24 cellular contexts compared by ENCODE assay signal in genomic region chr2:231118122-231118942, GRCh38. TPM values are rescaled to one million over a fixed set of nuclear protein-coding genes. Genes with fewer than 3 reads are reported as not detected.
A peak's percentile ranks its signal among the peaks of the same experiment; 100 is the strongest.
DNase-seq lines count a peak whose midpoint lies in the region; ATAC-seq and TF ChIP-seq lines count a peak whose summit lies in the region.
"Had no signal": no experiment of that assay in that cellular context is flagged by ENCODE, and none has a peak within 500 bp of the region (broad histone marks: within the 10 kb centered on the region; RNA-seq: fewer than 3 reads in every experiment).

No MANE protein-coding gene starts in this region.

- peaks cover 27% of the 10 kb centered on the region for H3K4me1 Mint-ChIP-seq in WTC11
- H3K4me1 Mint-ChIP-seq in activated naive CD4-positive, alpha-beta T cell treated with anti-CD3 and anti-CD28 coated beads for 36 hours (ENCODE audit: low read depth): peaks cover 6% of the 10 kb centered on the region
- H3K4me1 Mint-ChIP-seq: CD14-positive monocyte; stimulated activated effector memory CD8-positive, alpha-beta T cell treated with anti-CD3 and anti-CD28 coated beads, Interleukin-12 subunit alpha, Interleukin-12 subunit beta, amount 100 ng/mL, for 72 hours had no signal

- H3K27me3 ChIP-seq in transverse colon: no peaks in the 10 kb centered on the region
- H3K27me3 ChIP-seq: body of pancreas, Peyer's patch had no signal

- ATAC-seq in WTC11: no peak
- ATAC-seq in HG02973 (IDR thresholded peaks at IDR 0.05; ENCODE audit: unreplicated experiment): no peak
- ATAC-seq: body of pancreas; HepG2; stimulated activated effector memory CD8-positive, alpha-beta T cell treated with anti-CD3 and anti-CD28 coated beads, Interleukin-12 subunit alpha, Interleukin-12 subunit beta, amount 100 ng/mL, for 72 hours had no signal

- peak overlapping the region; percentile 1; the same call in 1 of the 2 replicates for H3K27ac Mint-ChIP-seq in WTC11
- no peak overlapping the region for H3K27ac Mint-ChIP-seq in activated naive CD4-positive, alpha-beta T cell treated with anti-CD3 and anti-CD28 coated beads for 36 hours
- H3K27ac Mint-ChIP-seq: activated CD4-positive, alpha-beta T cell treated with anti-CD3 and anti-CD28 coated beads, Interleukin-2, amount 10 ng/mL, durations not matched to agents 7 days and 5 days; stimulated activated effector memory CD8-positive, alpha-beta T cell treated with anti-CD3 and anti-CD28 coated beads, Interleukin-12 subunit alpha, Interleukin-12 subunit beta, amount 100 ng/mL, for 72 hours; type B pancreatic cell had no signal

- intact Hi-C loops in transverse colon (cut with DNase I; ENCODE audit: low total_unique reads): no loop called here
- intact Hi-C loops in activated naive CD4-positive, alpha-beta T cell treated with anti-CD3 and anti-CD28 coated beads for 36 hours (cut with micrococcal nuclease): no loop called here

- TF ChIP-seq CTCF in WTC11 (IDR thresholded peaks at IDR 0.05): no peak
- no peak for TF ChIP-seq CTCF in transverse colon (IDR thresholded peaks at IDR 0.05)

- H3K4me3 ChIP-seq in transverse colon: no peak overlapping the region
- H3K4me3 ChIP-seq: body of pancreas, Peyer's patch had no signal

- no peaks in the 10 kb centered on the region for H3K4me1 ChIP-seq in transverse colon
- H3K4me1 ChIP-seq: Peyer's patch had no signal

- H3K36me3 Mint-ChIP-seq in WTC11: no peaks in the 10 kb centered on the region
- H3K36me3 Mint-ChIP-seq in activated naive CD4-positive, alpha-beta T cell treated with anti-CD3 and anti-CD28 coated beads for 36 hours (ENCODE audit: low read depth): peaks cover 8% of the 10 kb centered on the region

- POLR2A ChIA-PET in WTC11 (lab: Charles Lee): no interaction called here

- in situ Hi-C loops in transverse colon (cut with MboI; ENCODE audit: low pct_ligation_motif_present in 1 of 4, low pct_unique_long_range_greater_than_20kb in 1 of 4, low sequenced_read_pairs in 3 of 4): loop anchor here in 1 of 4 donors (25.0 kb wide), 1 partner anchor 294 kb away; no protein-coding TSS in a partner anchor

- no peak overlapping the region for H3K4me3 Mint-ChIP-seq in WTC11
- H3K4me3 Mint-ChIP-seq in activated naive CD4-positive, alpha-beta T cell treated with anti-CD3 and anti-CD28 coated beads for 36 hours: no peak overlapping the region
- H3K4me3 Mint-ChIP-seq: activated CD4-positive, alpha-beta T cell treated with anti-CD3 and anti-CD28 coated beads, Interleukin-2, amount 10 ng/mL, durations not matched to agents 7 days and 5 days; CD14-positive monocyte; stimulated activated effector memory CD8-positive, alpha-beta T cell treated with anti-CD3 and anti-CD28 coated beads, Interleukin-12 subunit alpha, Interleukin-12 subunit beta, amount 100 ng/mL, for 72 hours; type B pancreatic cell had no signal

- peak overlapping the region in 3 of 4 donors; percentile 23 to 51 (median 30) for H3K27ac ChIP-seq in transverse colon
- H3K27ac ChIP-seq: 22Rv1, body of pancreas had no signal

- TF ChIP-seq POLR2A in transverse colon (IDR thresholded peaks at IDR 0.05): no peak

- CTCF ChIA-PET in WTC11 (lab: Charles Lee): interaction anchor here (1.0 kb wide), 1 partner anchor 14 kb away, joined by 4 read pairs; no protein-coding TSS in a partner anchor
- CTCF ChIA-PET in activated naive CD4-positive, alpha-beta T cell treated with anti-CD3 and anti-CD28 coated beads for 36 hours (lab: Charles Lee): no interaction called here

- H3K9me3 Mint-ChIP-seq in WTC11: no peaks in the 10 kb centered on the region
- no peaks in the 10 kb centered on the region for H3K9me3 Mint-ChIP-seq in activated naive CD4-positive, alpha-beta T cell treated with anti-CD3 and anti-CD28 coated beads for 36 hours
- H3K9me3 Mint-ChIP-seq: activated CD4-positive, alpha-beta T cell treated with anti-CD3 and anti-CD28 coated beads, Interleukin-2, amount 10 ng/mL, durations not matched to agents 7 days and 5 days; stimulated activated effector memory CD8-positive, alpha-beta T cell treated with anti-CD3 and anti-CD28 coated beads, Interleukin-12 subunit alpha, Interleukin-12 subunit beta, amount 100 ng/mL, for 72 hours; type B pancreatic cell had no signal

- WGBS in transverse colon (ENCODE audit: low coverage in 1 of 2), 2 donors: 31 to 45% methylated on average over 5 of the region's 5 CpGs

- peak; percentile 48 for DNase-seq in DMS53 (lab: John Stamatoyannopoulos, UW)
- DNase-seq in DMS53 treated with DMSO at 0.1 percent for 48 hours (lab: John Stamatoyannopoulos, UW; ENCODE audit: unreplicated experiment): no peak
- DNase-seq in WTC11 (ENCODE audit: low spot score): no peak
- DNase-seq in kidney glomerular epithelial cell (lab: John Stamatoyannopoulos, UW): peak; percentile 52
- DNase-seq in transverse colon: no peak
- no peak for DNase-seq in activated naive CD4-positive, alpha-beta T cell treated with anti-CD3 and anti-CD28 coated beads for 36 hours
- no peak for DNase-seq in DMS 273 (lab: John Stamatoyannopoulos, UW; ENCODE audit: unreplicated experiment)
- DNase-seq: activated CD4-positive, alpha-beta T cell treated with anti-CD3 and anti-CD28 coated beads, Interleukin-2, amount 10 ng/mL, durations not matched to agents 7 days and 5 days; activated naive CD4-positive, alpha-beta T cell treated with anti-CD3 and anti-CD28 coated beads, Interleukin-2, amount 50 U/mL, for 16 hours; body of pancreas; dermis blood vessel endothelial cell; HCEC 1CT; MM.1S; NCI-H1930; NCI-H69; Peyer's patch; posterior cingulate gyrus; small intestine had no signal

- H3K27me3 Mint-ChIP-seq in WTC11 (ENCODE audit: low read depth): no peaks in the 10 kb centered on the region
- H3K27me3 Mint-ChIP-seq in activated naive CD4-positive, alpha-beta T cell treated with anti-CD3 and anti-CD28 coated beads for 36 hours (ENCODE audit: low read depth): no peaks in the 10 kb centered on the region
- H3K27me3 Mint-ChIP-seq: activated CD4-positive, alpha-beta T cell treated with anti-CD3 and anti-CD28 coated beads, Interleukin-2, amount 10 ng/mL, durations not matched to agents 7 days and 5 days; type B pancreatic cell had no signal

- no peaks in the 10 kb centered on the region for H3K36me3 ChIP-seq in transverse colon
- H3K36me3 ChIP-seq: Peyer's patch had no signal

- H3K9me3 ChIP-seq in transverse colon: no peaks in the 10 kb centered on the region
- H3K9me3 ChIP-seq: body of pancreas, Peyer's patch had no signal

- TF ChIP-seq EP300 in transverse colon (IDR thresholded peaks at IDR 0.05; ENCODE audit: low read depth): no peak

TF ChIP-seq in WTC11, 78 proteins besides CTCF, POLR2A, EP300 and RAD21:
- TF ChIP-seq ELF4 (CRISPR knock-in tag; IDR thresholded peaks at IDR 0.05; ENCODE audit: low read depth): no peak
- no peak for TF ChIP-seq IRF1 (CRISPR knock-in tag; IDR thresholded peaks at IDR 0.05)
- TF ChIP-seq FOXK1 (CRISPR knock-in tag; IDR thresholded peaks at IDR 0.05): no peak
- TF ChIP-seq MAX (CRISPR knock-in tag; IDR thresholded peaks at IDR 0.05): no peak

RNA-seq across cellular contexts. Expression of gene HTR2B, which starts 6.5 kb away (rescaled TPM):
- total RNA-seq in WTC11 (2021) (not detected in 3 replicates), transverse colon (1 to 10 TPM in 1 of 4 donors, under 1 TPM in 2, not detected in 1; 0.40 to 6.2 (median 0.82) TPM)
- total RNA-seq in activated naive CD4-positive, alpha-beta T cell treated with anti-CD3 and anti-CD28 coated beads for 36 hours: not detected
- total RNA-seq: body of pancreas, HepG2 had no signal

Comparison
In these comparisons a context has a peak if more than half of its experiments do, and no peak if none do; other contexts are left out.
1. DNase-seq: peak in DMS53 (single experiment) and kidney glomerular epithelial cell (single experiment); none in DMS53 treated with DMSO at 0.1 percent for 48 hours (single experiment), WTC11 (single experiment), transverse colon (single experiment), activated naive CD4-positive, alpha-beta T cell treated with anti-CD3 and anti-CD28 coated beads for 36 hours (single experiment) and DMS 273 (single experiment).